Comparison of ENCODE assay signal across 19 cellular contexts in genomic region chrX:19698125-19698524, GRCh38.
DNase-seq lines count a peak whose midpoint lies in the region; ATAC-seq, FAIRE-seq and TF ChIP-seq lines count a peak whose summit lies in the region.
"Had no signal": no experiment of that assay in that cellular context is flagged by ENCODE, and none has a peak within 500 bp of the region (broad histone marks: within the 10 kb centered on the region; RNA-seq: fewer than 3 reads in every experiment).

No MANE protein-coding gene starts in this region.

- H3K27me3 ChIP-seq in SK-N-SH (ENCODE audit: insufficient read depth), result no peaks in the 10 kb centered on the region
- H3K27me3 ChIP-seq: colonic mucosa, esophagus muscularis mucosa had no signal

- WGBS in SK-N-SH (ENCODE audit: low lambda C conversion rate), result 45% methylated on average over 3 of the region's 3 CpGs

- peak; percentile 75 for FAIRE-seq in GM19239 (lab: Jason Lieb, UNC)

- H3K27ac ChIP-seq in SK-N-SH (ENCODE audit: low read depth in 2 of 2, low read length in 1 of 2), result peak overlapping the region; percentile 7 to 87
- H3K27ac ChIP-seq: colonic mucosa, esophagus muscularis mucosa, prostate gland had no signal

- CTCF ChIA-PET in SK-N-SH (lab: Yijun Ruan, JAX), result no interaction called here

- peak in 1 of 2 experiments; percentile 8; a peak in 1 of 4 replicates for TF ChIP-seq EP300 in SK-N-SH (IDR thresholded peaks at IDR 0.05; ENCODE audit: borderline replicate concordance in 1 of 2, low read depth in 1 of 2, low read length in 1 of 2)

- TF ChIP-seq CTCF in SK-N-SH (IDR thresholded peaks at IDR 0.05) (no peak), foreskin fibroblast (IDR thresholded peaks at IDR 0.05; ENCODE audit: low read depth, low read length) (no peak)

- no peaks in the 10 kb centered on the region for H4K20me1 ChIP-seq in SK-N-SH (ENCODE audit: insufficient read depth)

- peaks cover 8 to 11% of the 10 kb centered on the region in 2 experiments; a peak in 3 of 4 replicates for H3K4me1 ChIP-seq in SK-N-SH (ENCODE audit: control insufficient read depth in 1 of 2, insufficient read depth in 2 of 2, low read depth in 1 of 2, low read length in 1 of 2)
- H3K4me1 ChIP-seq: colonic mucosa, prostate gland had no signal

- no peaks in the 10 kb centered on the region for H3K36me3 ChIP-seq in SK-N-SH (replicated peaks in 1 of 2; ENCODE audit: control insufficient read depth in 1 of 2, insufficient read depth in 2 of 2, low read length in 1 of 2)
- H3K36me3 ChIP-seq: colonic mucosa, esophagus muscularis mucosa, prostate gland had no signal

- no peak for ATAC-seq in GM21737 (IDR thresholded peaks at IDR 0.05; ENCODE audit: unreplicated experiment)
- ATAC-seq: mucosa of descending colon had no signal

- H3F3A ChIP-seq in SK-N-SH (replicated peaks; ENCODE audit: insufficient read depth), result peaks cover 19% of the 10 kb centered on the region

- H3K4me3 ChIP-seq in SK-N-SH (ENCODE audit: low read depth in 2 of 2, low read length in 1 of 2) (no peak overlapping the region), foreskin fibroblast (ENCODE audit: low read depth in 1 of 2, low read length in 2 of 2) (no peak overlapping the region)
- H3K4me3 ChIP-seq: colonic mucosa, esophagus muscularis mucosa, mucosa of descending colon, prostate gland had no signal

- peak overlapping the region; percentile 38; the same call in 1 of the 2 replicates for H3K9ac ChIP-seq in SK-N-SH

- DNase-seq in A172 (ENCODE audit: low spot score) (peak; percentile 77), GM19239 (ENCODE audit: insufficient read length, low spot score) (no peak), SK-N-SH (no peak), foreskin fibroblast (peak; percentile 73 to 84), foreskin melanocyte (no peak), NCI-H187 treated with DMSO at 0.1 percent for 48 hours (lab: John Stamatoyannopoulos, UW) (no peak)
- DNase-seq in effector CD8-positive, alpha-beta T cell (lab: John Stamatoyannopoulos, UW), result no peak
- DNase-seq: activated CD4-positive, CD25-positive, alpha-beta regulatory T cell; activated CD8-positive, alpha-beta memory T cell treated with anti-CD3 and anti-CD28 coated beads, Interleukin-2, amount 50 U/mL, for 4 hours; activated naive CD8-positive, alpha-beta T cell treated with anti-CD3 and anti-CD28 coated beads for 36 hours; colonic mucosa; KBM-7; mucosa of descending colon; NCI-H187; stimulated activated CD4-positive, alpha-beta T cell treated with anti-CD3 and anti-CD28 coated beads, Interleukin-2, amount 100 ng/mL, for 48 hours; SW 1271 had no signal

- H3K79me2 ChIP-seq in SK-N-SH (ENCODE audit: insufficient read depth), result no peaks in the 10 kb centered on the region

- TF ChIP-seq RAD21 in SK-N-SH (IDR thresholded peaks at IDR 0.05; ENCODE audit: low read length), result no peak

- H3K9me2 ChIP-seq in SK-N-SH, result no peaks in the 10 kb centered on the region

- H2AFZ ChIP-seq in SK-N-SH (ENCODE audit: low read depth), result no peak overlapping the region

- H3K9me3 ChIP-seq in SK-N-SH, result no peaks in the 10 kb centered on the region
- H3K9me3 ChIP-seq: colonic mucosa, esophagus muscularis mucosa, mucosa of descending colon, prostate gland had no signal

- H3K4me2 ChIP-seq in SK-N-SH, result peak overlapping the region; percentile 39

- POLR2A ChIA-PET in SK-N-SH (lab: Yijun Ruan, JAX), result no interaction called here

TF ChIP-seq in SK-N-SH, 30 proteins besides CTCF, POLR2A, EP300 and RAD21:
- TF ChIP-seq FOSL2 (IDR thresholded peaks at IDR 0.05; ENCODE audit: borderline replicate concordance, low read depth) (peak; percentile 7; the same call in 1 of the 2 replicates), PBX3 (IDR thresholded peaks at IDR 0.05) (peak; percentile 30; the same call in 1 of the 2 replicates), TCF12 (IDR thresholded peaks at IDR 0.05) (peak; percentile 43; the same call in 1 of the 2 replicates), NFIC (IDR thresholded peaks at IDR 0.05; ENCODE audit: borderline replicate concordance) (peak; percentile 63), CHD2 (IDR thresholded peaks at IDR 0.05; ENCODE audit: low read length, partially characterized antibody) (no peak), YY1 (IDR thresholded peaks at IDR 0.05; ENCODE audit: low read depth) (no peak), TEAD4 (IDR thresholded peaks at IDR 0.05; ENCODE audit: borderline replicate concordance, insufficient read depth) (no peak)

Comparison
In these comparisons a context has a peak if more than half of its experiments do, and no peak if none do; other contexts are left out.
1. DNase-seq: peak in A172 (single experiment) and foreskin fibroblast (2 of 2); none in GM19239 (single experiment), SK-N-SH (single experiment), foreskin melanocyte (single experiment), effector CD8-positive, alpha-beta T cell (single experiment) and NCI-H187 treated with DMSO at 0.1 percent for 48 hours (single experiment).